1 cellular context compared by ENCODE assay signal in genomic region chr5:96522635-96523355, GRCh38.
TF ChIP-seq lines count a peak whose summit lies in the region.

No MANE protein-coding gene starts in this region.

TF ChIP-seq in IMR-90, 13 proteins besides CTCF, POLR2A, EP300 and RAD21 (continued from another document):
- TF ChIP-seq USF2 (IDR thresholded peaks at IDR 0.05; ENCODE audit: low read depth, low read length) (no peak), MXI1 (IDR thresholded peaks at IDR 0.05; ENCODE audit: borderline replicate concordance, low read depth, low read length) (no peak), BHLHE40 (IDR thresholded peaks at IDR 0.05; ENCODE audit: low read depth, low read length) (no peak), NFE2L2 (IDR thresholded peaks at IDR 0.05; ENCODE audit: low read depth, low read length) (no peak), SMC3 (IDR thresholded peaks at IDR 0.05; ENCODE audit: low read depth, low read length) (no peak), FOS (IDR thresholded peaks at IDR 0.05; ENCODE audit: low read depth, low read length) (no peak)
